In genomic region chr10:55668326-55668922, GRCh38 we compare ENCODE assay signal across 10 cellular contexts.
A peak's percentile ranks its signal among the peaks of the same experiment; 100 is the strongest.
DNase-seq lines count a peak whose midpoint lies in the region; ATAC-seq and TF ChIP-seq lines count a peak whose summit lies in the region.
"Had no signal": no experiment of that assay in that cellular context is flagged by ENCODE, and none has a peak within 500 bp of the region (broad histone marks: within the 10 kb centered on the region; RNA-seq: fewer than 3 reads in every experiment).

No MANE protein-coding gene starts in this region.

- H3K4me1 Mint-ChIP-seq in H9: peaks cover 0 to 3% of the 10 kb centered on the region in 2 experiments; a peak in 2 of 4 replicates
- no peaks in the 10 kb centered on the region for H3K4me1 Mint-ChIP-seq in activated CD8-positive, alpha-beta memory T cell treated with anti-CD3 and anti-CD28 coated beads, Interleukin-2, amount 10 ng/mL, durations not matched to agents 7 days and 5 days
- no peaks in the 10 kb centered on the region for H3K4me1 Mint-ChIP-seq in activated CD4-positive, alpha-beta T cell treated with anti-CD3 and anti-CD28 coated beads for 36 hours

- H4K5ac ChIP-seq in H9 (ENCODE audit: insufficient read length, low read depth, low read length): no peak overlapping the region

- H3K4me1 ChIP-seq in H9 (ENCODE audit: insufficient read depth, low read length) (no peaks in the 10 kb centered on the region), PC-3 (ENCODE audit: insufficient read depth, low read length) (no peaks in the 10 kb centered on the region)

- H3K23me2 ChIP-seq in H9 (ENCODE audit: insufficient read length, low read depth, low read length, poor library complexity, severe bottlenecking): no peaks in the 10 kb centered on the region

- H4K8ac ChIP-seq in H9 (replicated peaks; ENCODE audit: insufficient read length, low read depth, low read length): no peak overlapping the region

- no peak overlapping the region for H2BK15ac ChIP-seq in H9 (ENCODE audit: low read depth, low read length)

- no peak overlapping the region for H2BK120ac ChIP-seq in H9 (ENCODE audit: low read depth, low read length, poor library complexity, severe bottlenecking)

- H3K9me2 ChIP-seq in PC-3 (replicated peaks; ENCODE audit: low read length): no peaks in the 10 kb centered on the region

- H3K27ac Mint-ChIP-seq in H9: no peak overlapping the region
- H3K27ac Mint-ChIP-seq in activated CD8-positive, alpha-beta memory T cell treated with anti-CD3 and anti-CD28 coated beads, Interleukin-2, amount 10 ng/mL, durations not matched to agents 7 days and 5 days: no peak overlapping the region
- no peak overlapping the region for H3K27ac Mint-ChIP-seq in activated CD4-positive, alpha-beta T cell treated with anti-CD3 and anti-CD28 coated beads for 36 hours

- no peak overlapping the region for H2BK12ac ChIP-seq in H9 (ENCODE audit: insufficient read length, low read depth, low read length)

- H3K9ac ChIP-seq in H9 (ENCODE audit: extremely low read depth, insufficient read length, low read length) (no peak overlapping the region), PC-3 (ENCODE audit: low read length) (no peak overlapping the region)

- H3K79me1 ChIP-seq in H9 (ENCODE audit: insufficient read depth, low read depth, low read length, poor library complexity, severe bottlenecking): no peaks in the 10 kb centered on the region

- no peaks in the 10 kb centered on the region for H3K9me3 Mint-ChIP-seq in H9
- H3K9me3 Mint-ChIP-seq in activated CD8-positive, alpha-beta memory T cell treated with anti-CD3 and anti-CD28 coated beads, Interleukin-2, amount 10 ng/mL, durations not matched to agents 7 days and 5 days (ENCODE audit: low read depth): peaks cover 13% of the 10 kb centered on the region
- H3K9me3 Mint-ChIP-seq in activated CD4-positive, alpha-beta T cell treated with anti-CD3 and anti-CD28 coated beads for 36 hours (ENCODE audit: low read depth): peaks cover 5% of the 10 kb centered on the region

- no peak overlapping the region for H3K56ac ChIP-seq in H9 (ENCODE audit: insufficient read length, low read depth, low read length)

- no peaks in the 10 kb centered on the region for H3K36me3 ChIP-seq in PC-3 (ENCODE audit: low read depth, low read length)

- H3K4me3 Mint-ChIP-seq in H9: no peak overlapping the region
- no peak overlapping the region for H3K4me3 Mint-ChIP-seq in activated CD8-positive, alpha-beta memory T cell treated with anti-CD3 and anti-CD28 coated beads, Interleukin-2, amount 10 ng/mL, durations not matched to agents 7 days and 5 days
- H3K4me3 Mint-ChIP-seq in activated CD4-positive, alpha-beta T cell treated with anti-CD3 and anti-CD28 coated beads for 36 hours: no peak overlapping the region

- no peak overlapping the region for H3K4me3 ChIP-seq in PC-3 (ENCODE audit: low read length)

- H4K20me1 ChIP-seq in H9 (ENCODE audit: control insufficient read depth, insufficient read depth, insufficient read length) (no peaks in the 10 kb centered on the region), PC-3 (ENCODE audit: low read length) (no peaks in the 10 kb centered on the region)

- peak; percentile 81 for ATAC-seq in PC-3
- ATAC-seq in activated CD8-positive, alpha-beta memory T cell treated with anti-CD3 and anti-CD28 coated beads, Interleukin-2, amount 10 ng/mL, durations not matched to agents 7 days and 5 days: no peak
- ATAC-seq in GM21737 (IDR thresholded peaks at IDR 0.05; ENCODE audit: unreplicated experiment): no peak
- ATAC-seq in activated CD4-positive, alpha-beta T cell treated with anti-CD3 and anti-CD28 coated beads for 36 hours: no peak
- no peak for ATAC-seq in GM18907 (IDR thresholded peaks at IDR 0.05; ENCODE audit: unreplicated experiment)

- H3F3A ChIP-seq in PC-3 (ENCODE audit: low read length, unreplicated experiment): no peaks in the 10 kb centered on the region

- no peak overlapping the region for H4K91ac ChIP-seq in H9 (ENCODE audit: insufficient read length, low read depth, low read length)

- CTCF ChIA-PET in PC-3 (lab: Charles Lee): interaction anchor here (1.6 kb wide), 1 partner anchor 448 kb away, joined by 12 read pairs; no protein-coding TSS in a partner anchor
- CTCF ChIA-PET in activated CD8-positive, alpha-beta memory T cell treated with anti-CD3 and anti-CD28 coated beads, Interleukin-2, amount 10 ng/mL, durations not matched to agents 7 days and 5 days (lab: Charles Lee): no interaction called here
- CTCF ChIA-PET in activated CD4-positive, alpha-beta T cell treated with anti-CD3 and anti-CD28 coated beads for 36 hours (lab: Charles Lee): no interaction called here

- no peaks in the 10 kb centered on the region for H3K36me3 Mint-ChIP-seq in H9 (ENCODE audit: insufficient read depth in 1 of 3, low read depth in 3 of 3)
- no peaks in the 10 kb centered on the region for H3K36me3 Mint-ChIP-seq in activated CD8-positive, alpha-beta memory T cell treated with anti-CD3 and anti-CD28 coated beads, Interleukin-2, amount 10 ng/mL, durations not matched to agents 7 days and 5 days
- H3K36me3 Mint-ChIP-seq in activated CD4-positive, alpha-beta T cell treated with anti-CD3 and anti-CD28 coated beads for 36 hours (ENCODE audit: low read depth): no peaks in the 10 kb centered on the region

- H3K18ac ChIP-seq in H9 (ENCODE audit: insufficient read length, low read depth, low read length): no peak overlapping the region

- no peaks in the 10 kb centered on the region for H3K27me3 ChIP-seq in H9 (ENCODE audit: insufficient read depth, low read length)
- no peaks in the 10 kb centered on the region for H3K27me3 ChIP-seq in PC-3 (ENCODE audit: low read length)

- no CpG with 5 or more reads among the region's 2 CpGs for WGBS in H9 (ENCODE audit: extremely low coverage, insufficient read length, low lambda C conversion rate)

- no peak overlapping the region for H3K23ac ChIP-seq in H9 (ENCODE audit: insufficient read length, low read depth, low read length)

- H3K27ac ChIP-seq in H9 (ENCODE audit: insufficient read length, low read depth, low read length): no peak overlapping the region
- H3K27ac ChIP-seq in PC-3 (ENCODE audit: low read length): no peak overlapping the region

- H2AFZ ChIP-seq in H9 (ENCODE audit: low read length): no peak overlapping the region
- no peak overlapping the region for H2AFZ ChIP-seq in PC-3 (ENCODE audit: low read length)

- peak; percentile 0 for DNase-seq in COLO829 (ENCODE audit: low spot score)
- DNase-seq in H9: no peak
- DNase-seq in PC-3: peak; percentile 76
- DNase-seq in glomerular visceral epithelial cell (ENCODE audit: extremely low spot score): peak; percentile 2
- DNase-seq in activated CD8-positive, alpha-beta memory T cell treated with anti-CD3 and anti-CD28 coated beads, Interleukin-2, amount 10 ng/mL, durations not matched to agents 7 days and 5 days: no peak
- DNase-seq in activated CD4-positive, alpha-beta T cell treated with anti-CD3 and anti-CD28 coated beads for 36 hours: no peak
- DNase-seq: activated CD8-positive, alpha-beta memory T cell treated with anti-CD3 and anti-CD28 coated beads, Interleukin-2, amount 50 U/mL, for 4 hours; cerebellar nuclear complex had no signal

- H3K79me2 ChIP-seq in H9 (ENCODE audit: insufficient read depth, low read length) (no peaks in the 10 kb centered on the region), PC-3 (ENCODE audit: low read length) (no peaks in the 10 kb centered on the region)

- no peak overlapping the region for H3K14ac ChIP-seq in H9 (ENCODE audit: insufficient read depth, low read length)

- intact Hi-C loops in PC-3 (cut with micrococcal nuclease): loop anchor here (1.0 to 10.0 kb wide), 3 partner anchors 448 to 786 kb away; no protein-coding TSS in a partner anchor
- intact Hi-C loops in activated CD4-positive, alpha-beta T cell treated with anti-CD3 and anti-CD28 coated beads for 36 hours (cut with DNase I, micrococcal nuclease): no loop called here

- H3K4me2 ChIP-seq in H9 (ENCODE audit: insufficient read depth, insufficient read length, low read length) (no peak overlapping the region), PC-3 (ENCODE audit: low read length) (no peak overlapping the region)

- no peak overlapping the region for H2BK5ac ChIP-seq in H9 (ENCODE audit: insufficient read length, low read length)

- no peak overlapping the region for H2AK5ac ChIP-seq in H9 (ENCODE audit: insufficient read length, low read length)

- no peak overlapping the region for H3T11ph ChIP-seq in H9 (ENCODE audit: low read length)

- no TSS peak for BruUV-seq in PC-3 (replicated peaks; lab: Mats Ljungman, UMichigan)

- H3K9me3 ChIP-seq in H9 (ENCODE audit: control insufficient read depth, low read depth, low read length) (no peaks in the 10 kb centered on the region), PC-3 (ENCODE audit: low read length) (no peaks in the 10 kb centered on the region)

- no peak overlapping the region for H2BK20ac ChIP-seq in H9 (ENCODE audit: low read depth, low read length, poor library complexity, severe bottlenecking)

- TF ChIP-seq CTCF in H9 (conservative IDR thresholded peaks at IDR 0.05) (peak; percentile 77), PC-3 (conservative IDR thresholded peaks at IDR 0.05; ENCODE audit: low read depth, low read length) (peak; percentile 84)

- POLR2A ChIA-PET in PC-3 (lab: Charles Lee; ENCODE audit: unreplicated experiment): no interaction called here
- POLR2A ChIA-PET in activated CD4-positive, alpha-beta T cell treated with anti-CD3 and anti-CD28 coated beads for 36 hours (lab: Charles Lee): no interaction called here

- no peaks in the 10 kb centered on the region for H3K27me3 Mint-ChIP-seq in H9 (ENCODE audit: low read depth)
- H3K27me3 Mint-ChIP-seq in activated CD8-positive, alpha-beta memory T cell treated with anti-CD3 and anti-CD28 coated beads, Interleukin-2, amount 10 ng/mL, durations not matched to agents 7 days and 5 days: no peaks in the 10 kb centered on the region
- no peaks in the 10 kb centered on the region for H3K27me3 Mint-ChIP-seq in activated CD4-positive, alpha-beta T cell treated with anti-CD3 and anti-CD28 coated beads for 36 hours

- no peak overlapping the region for H3K4ac ChIP-seq in H9 (ENCODE audit: low read depth, low read length)

Comparison
In these comparisons a context has a peak if more than half of its experiments do, and no peak if none do; other contexts are left out.
1. DNase-seq: peak in COLO829 (single experiment), PC-3 (single experiment) and glomerular visceral epithelial cell (single experiment); none in H9 (single experiment), activated CD8-positive, alpha-beta memory T cell treated with anti-CD3 and anti-CD28 coated beads, Interleukin-2, amount 10 ng/mL, durations not matched to agents 7 days and 5 days (single experiment) and activated CD4-positive, alpha-beta T cell treated with anti-CD3 and anti-CD28 coated beads for 36 hours (single experiment).